ENCODE assay signal across 14 cellular contexts in genomic region chr14:73610692-73611091, GRCh38. TPM values are rescaled to one million over a fixed set of nuclear protein-coding genes. Genes with fewer than 3 reads are reported as not detected.
DNase-seq lines count a peak whose midpoint lies in the region; ATAC-seq and TF ChIP-seq lines count a peak whose summit lies in the region.
"Had no signal": no experiment of that assay in that cellular context is flagged by ENCODE, and none has a peak within 500 bp of the region (broad histone marks: within the 10 kb centered on the region; RNA-seq: fewer than 3 reads in every experiment).

No MANE protein-coding gene starts in this region.

- H3K4me3 Mint-ChIP-seq in natural killer cell = peak overlapping the region; percentile 31
- no peak overlapping the region for H3K4me3 Mint-ChIP-seq in natural killer cell treated with Interleukin-12 subunit alpha and Interleukin-12 subunit beta and Interleukin-15 and Interleukin-18, amount 100 ng/mL, for 72 hours
- H3K4me3 Mint-ChIP-seq in activated naive CD8-positive, alpha-beta T cell treated with anti-CD3 and anti-CD28 coated beads, Interleukin-2, amount 50 U/mL, for 24 hours = no peak overlapping the region
- H3K4me3 Mint-ChIP-seq: activated naive CD8-positive, alpha-beta T cell had no signal

- no peak overlapping the region for H3K27ac Mint-ChIP-seq in natural killer cell
- no peak overlapping the region for H3K27ac Mint-ChIP-seq in natural killer cell treated with Interleukin-12 subunit alpha and Interleukin-12 subunit beta and Interleukin-15 and Interleukin-18, amount 100 ng/mL, for 72 hours
- H3K27ac Mint-ChIP-seq in activated naive CD8-positive, alpha-beta T cell treated with anti-CD3 and anti-CD28 coated beads, Interleukin-2, amount 50 U/mL, for 24 hours = no peak overlapping the region
- H3K27ac Mint-ChIP-seq: activated naive CD8-positive, alpha-beta T cell had no signal

- H3K27me3 Mint-ChIP-seq in natural killer cell (ENCODE audit: low read depth in 2 of 2) = no peaks in the 10 kb centered on the region
- peaks cover 0 to 2% of the 10 kb centered on the region in 2 donors for H3K27me3 Mint-ChIP-seq in natural killer cell treated with Interleukin-12 subunit alpha and Interleukin-12 subunit beta and Interleukin-15 and Interleukin-18, amount 100 ng/mL, for 72 hours
- H3K27me3 Mint-ChIP-seq in activated naive CD8-positive, alpha-beta T cell treated with anti-CD3 and anti-CD28 coated beads, Interleukin-2, amount 50 U/mL, for 24 hours = peaks cover 5% of the 10 kb centered on the region
- H3K27me3 Mint-ChIP-seq: activated naive CD8-positive, alpha-beta T cell had no signal

- no peak for ATAC-seq in natural killer cell
- no peak for ATAC-seq in natural killer cell treated with Interleukin-12 subunit alpha and Interleukin-12 subunit beta and Interleukin-15 and Interleukin-18, amount 100 ng/mL, for 72 hours
- no peak for ATAC-seq in activated naive CD8-positive, alpha-beta T cell treated with anti-CD3 and anti-CD28 coated beads, Interleukin-2, amount 50 U/mL, for 24 hours
- ATAC-seq: upper lobe of right lung had no signal

- intact Hi-C loops in natural killer cell (cut with micrococcal nuclease) = no loop called here

- no peaks in the 10 kb centered on the region for H3K9me3 Mint-ChIP-seq in natural killer cell
- H3K9me3 Mint-ChIP-seq in natural killer cell treated with Interleukin-12 subunit alpha and Interleukin-12 subunit beta and Interleukin-15 and Interleukin-18, amount 100 ng/mL, for 72 hours = no peaks in the 10 kb centered on the region
- no peaks in the 10 kb centered on the region for H3K9me3 Mint-ChIP-seq in activated naive CD8-positive, alpha-beta T cell treated with anti-CD3 and anti-CD28 coated beads, Interleukin-2, amount 50 U/mL, for 24 hours

- H3K4me1 Mint-ChIP-seq in natural killer cell = peaks cover 6 to 7% of the 10 kb centered on the region in 2 donors
- H3K4me1 Mint-ChIP-seq in natural killer cell treated with Interleukin-12 subunit alpha and Interleukin-12 subunit beta and Interleukin-15 and Interleukin-18, amount 100 ng/mL, for 72 hours (ENCODE audit: low read depth in 2 of 2) = peaks cover 7 to 11% of the 10 kb centered on the region in 2 donors
- H3K4me1 Mint-ChIP-seq in activated naive CD8-positive, alpha-beta T cell treated with anti-CD3 and anti-CD28 coated beads, Interleukin-2, amount 50 U/mL, for 24 hours = peaks cover 6% of the 10 kb centered on the region

- no peak overlapping the region for H3K4me3 ChIP-seq in cardiac fibroblast (replicated peaks in 1 of 2; ENCODE audit: low read depth in 2 of 2, low read length in 2 of 2)
- H3K4me3 ChIP-seq: SK-N-MC, upper lobe of right lung had no signal

- H3K36me3 Mint-ChIP-seq in natural killer cell = no peaks in the 10 kb centered on the region
- H3K36me3 Mint-ChIP-seq in natural killer cell treated with Interleukin-12 subunit alpha and Interleukin-12 subunit beta and Interleukin-15 and Interleukin-18, amount 100 ng/mL, for 72 hours = no peaks in the 10 kb centered on the region
- no peaks in the 10 kb centered on the region for H3K36me3 Mint-ChIP-seq in activated naive CD8-positive, alpha-beta T cell treated with anti-CD3 and anti-CD28 coated beads, Interleukin-2, amount 50 U/mL, for 24 hours (ENCODE audit: low read depth)
- H3K36me3 Mint-ChIP-seq: activated naive CD8-positive, alpha-beta T cell had no signal

- no peak for TF ChIP-seq CTCF in natural killer cell (IDR thresholded peaks at IDR 0.05)
- no peak for TF ChIP-seq CTCF in cardiac fibroblast (IDR thresholded peaks at IDR 0.05; ENCODE audit: low read depth, low read length)

- DNase-seq in natural killer cell (no peak), cardiac fibroblast (ENCODE audit: low read depth in 2 of 2) (peak; percentile 50 to 70), left kidney (ENCODE audit: low read depth, low spot score) (peak; percentile 15), NCI-H146 (lab: John Stamatoyannopoulos, UW) (no peak), DMS153 (lab: John Stamatoyannopoulos, UW) (no peak)
- no peak for DNase-seq in natural killer cell treated with Interleukin-12 subunit alpha and Interleukin-12 subunit beta and Interleukin-15 and Interleukin-18, amount 100 ng/mL, for 72 hours (ENCODE audit: low spot score)
- no peak for DNase-seq in stimulated activated CD4-positive, alpha-beta T cell treated with anti-CD3 and anti-CD28 coated beads, Interleukin-2, amount 100 ng/mL, for 48 hours
- no peak for DNase-seq in activated naive CD8-positive, alpha-beta T cell treated with anti-CD3 and anti-CD28 coated beads, Interleukin-2, amount 50 U/mL, for 24 hours
- DNase-seq: activated CD8-positive, alpha-beta memory T cell treated with anti-CD3 and anti-CD28 coated beads, Interleukin-2, amount 50 U/mL, for 48 hours; glutamatergic neuron; NCI-H524 treated with DMSO at 0.1 percent for 48 hours; upper lobe of right lung had no signal

RNA-seq across cellular contexts. Expression of gene ACOT6, which starts 1.6 kb away (rescaled TPM):
- total RNA-seq in natural killer cell = not detected
- not detected for total RNA-seq in natural killer cell treated with Interleukin-12 subunit alpha and Interleukin-12 subunit beta and Interleukin-15 and Interleukin-18, amount 100 ng/mL, for 72 hours
- total RNA-seq: upper lobe of right lung had no signal

RNA-seq across cellular contexts. Expression of gene ACOT4, which starts 19.0 kb away (rescaled TPM):
- 1 to 10 TPM; 2.3 to 3.0 (median 2.6) TPM for total RNA-seq in natural killer cell
- 1 to 10 TPM in 1 of 2 donors, under 1 TPM in 1; 0.84 to 8.9 TPM for total RNA-seq in natural killer cell treated with Interleukin-12 subunit alpha and Interleukin-12 subunit beta and Interleukin-15 and Interleukin-18, amount 100 ng/mL, for 72 hours

RNA-seq across cellular contexts. Expression of gene DNAL1, which starts 34.1 kb away (rescaled TPM):
- total RNA-seq in natural killer cell = 10 to 100 TPM in 2 of 3 donors, 1 to 10 TPM in 1; 6.7 to 10.3 (median 10.1) TPM
- total RNA-seq in natural killer cell treated with Interleukin-12 subunit alpha and Interleukin-12 subunit beta and Interleukin-15 and Interleukin-18, amount 100 ng/mL, for 72 hours = 1 to 10 TPM; 7.6 to 9.4 TPM

RNA-seq across cellular contexts. Expression of gene ACOT2, which starts 41.7 kb away (rescaled TPM):
- total RNA-seq in natural killer cell = 10 to 100 TPM; 16.3 to 19.2 (median 17.4) TPM
- total RNA-seq in natural killer cell treated with Interleukin-12 subunit alpha and Interleukin-12 subunit beta and Interleukin-15 and Interleukin-18, amount 100 ng/mL, for 72 hours = 10 to 100 TPM; 10.2 to 10.5 TPM

RNA-seq across cellular contexts. Expression of gene HEATR4, which starts 51.9 kb away (rescaled TPM):
- under 1 TPM in 1 of 3 donors, not detected in 2; 0.54 TPM for total RNA-seq in natural killer cell
- not detected for total RNA-seq in natural killer cell treated with Interleukin-12 subunit alpha and Interleukin-12 subunit beta and Interleukin-15 and Interleukin-18, amount 100 ng/mL, for 72 hours

Comparison
In these comparisons a context has a peak if more than half of its experiments do, and no peak if none do; other contexts are left out.
1. DNase-seq: peak in cardiac fibroblast (2 of 2) and left kidney (single experiment); none in natural killer cell (single experiment), natural killer cell treated with Interleukin-12 subunit alpha and Interleukin-12 subunit beta and Interleukin-15 and Interleukin-18, amount 100 ng/mL, for 72 hours (single experiment), stimulated activated CD4-positive, alpha-beta T cell treated with anti-CD3 and anti-CD28 coated beads, Interleukin-2, amount 100 ng/mL, for 48 hours (0 of 2), NCI-H146 (single experiment), activated naive CD8-positive, alpha-beta T cell treated with anti-CD3 and anti-CD28 coated beads, Interleukin-2, amount 50 U/mL, for 24 hours (single experiment) and DMS153 (single experiment).